ENCODE assay signal across 13 cellular contexts in genomic region chr1:14946011-14946359, GRCh38.
DNase-seq lines count a peak whose midpoint lies in the region; ATAC-seq and TF ChIP-seq lines count a peak whose summit lies in the region.
"Had no signal": no experiment of that assay in that cellular context is flagged by ENCODE, and none has a peak within 500 bp of the region (broad histone marks: within the 10 kb centered on the region; RNA-seq: fewer than 3 reads in every experiment).

No MANE protein-coding gene starts in this region.

- H2BK120ac ChIP-seq in mesendoderm (ENCODE audit: low read depth, low read length) = no peak overlapping the region

- no peak for TF ChIP-seq POLR2A in suprapubic skin (IDR thresholded peaks at IDR 0.05)

- DNase-seq in RWPE2 (ENCODE audit: low spot score) (no peak), endodermal cell (no peak), mesendoderm (no peak), suprapubic skin (ENCODE audit: low spot score in 2 of 2) (no peak), BE2C (no peak), NCI-H2081 (lab: John Stamatoyannopoulos, UW) (no peak), HuH-7.5 (ENCODE audit: low spot score) (no peak)
- DNase-seq in activated CD4-positive, CD25-positive, alpha-beta regulatory T cell treated with anti-CD3 and anti-CD28 coated beads, Interleukin-2, amount 50 U/mL, for 72 hours = no peak
- DNase-seq: activated CD4-positive, alpha-beta T cell treated with anti-CD3 and anti-CD28 coated beads, Interleukin-2, amount 50 U/mL, for 1 hour; activated naive CD4-positive, alpha-beta T cell treated with anti-CD3 and anti-CD28 coated beads for 36 hours; KBM-7; stimulated activated CD4-positive, alpha-beta T cell treated with anti-CD3 and anti-CD28 coated beads, Interleukin-2, amount 100 ng/mL, for 48 hours had no signal

- TF ChIP-seq CTCF in RWPE2 (IDR thresholded peaks at IDR 0.05; ENCODE audit: poor library complexity, severe bottlenecking) = no peak
- TF ChIP-seq CTCF in endodermal cell (conservative IDR thresholded peaks at IDR 0.05) = peak; percentile 43
- TF ChIP-seq CTCF in suprapubic skin (IDR thresholded peaks at IDR 0.05) = no peak
- TF ChIP-seq CTCF in BE2C (IDR thresholded peaks at IDR 0.05; ENCODE audit: low read depth, low read length) = no peak

- ATAC-seq in RWPE2 (ENCODE audit: low read depth) = no peak

- H3K9me3 Mint-ChIP-seq in endodermal cell = no peaks in the 10 kb centered on the region
- H3K9me3 Mint-ChIP-seq: activated naive CD4-positive, alpha-beta T cell treated with anti-CD3 and anti-CD28 coated beads for 36 hours had no signal

- TF ChIP-seq EP300 in suprapubic skin (IDR thresholded peaks at IDR 0.05) = no peak

- H3K4me3 ChIP-seq in RWPE2 (ENCODE audit: severe bottlenecking) (no peak overlapping the region), endodermal cell (ENCODE audit: low read length) (no peak overlapping the region), mesendoderm (ENCODE audit: low read length) (no peak overlapping the region), suprapubic skin (peak overlapping the region; percentile 26), BE2C (ENCODE audit: low read depth, low read length) (no peak overlapping the region)
- H3K4me3 ChIP-seq: testis had no signal

- peaks cover 21% of the 10 kb centered on the region for H3K4me1 Mint-ChIP-seq in endodermal cell

- no peak overlapping the region for H3K23ac ChIP-seq in mesendoderm (ENCODE audit: low read length)

- H3K9me3 ChIP-seq in RWPE2 (ENCODE audit: severe bottlenecking) (no peaks in the 10 kb centered on the region), endodermal cell (ENCODE audit: control insufficient read depth, low read length) (no peaks in the 10 kb centered on the region), suprapubic skin (no peaks in the 10 kb centered on the region), BE2C (no peaks in the 10 kb centered on the region)
- H3K9me3 ChIP-seq: testis had no signal

- H3K18ac ChIP-seq in mesendoderm (ENCODE audit: low read length) = no peak overlapping the region

- no peaks in the 10 kb centered on the region for H3K36me3 Mint-ChIP-seq in endodermal cell (ENCODE audit: low read depth)

- H3K4ac ChIP-seq in mesendoderm (ENCODE audit: low read depth, low read length) = no peak overlapping the region

- H3K79me2 ChIP-seq in mesendoderm (ENCODE audit: control insufficient read depth, insufficient read depth, low read length) = peaks cover 10% of the 10 kb centered on the region

- no peak overlapping the region for H3K4me3 Mint-ChIP-seq in endodermal cell
- H3K4me3 Mint-ChIP-seq: activated naive CD4-positive, alpha-beta T cell treated with anti-CD3 and anti-CD28 coated beads for 36 hours had no signal

- H2AK5ac ChIP-seq in mesendoderm (ENCODE audit: low read length) = no peak overlapping the region

- H4K8ac ChIP-seq in mesendoderm (ENCODE audit: low read depth, low read length) = no peak overlapping the region

- no peak overlapping the region for H2BK15ac ChIP-seq in mesendoderm (replicated peaks; ENCODE audit: low read depth)

- H2BK5ac ChIP-seq in mesendoderm (ENCODE audit: low read length) = peak overlapping the region; percentile 55

- peaks cover 25% of the 10 kb centered on the region for H3K79me1 ChIP-seq in mesendoderm (ENCODE audit: low read length)

- H3K9ac ChIP-seq in endodermal cell (ENCODE audit: extremely low read depth, low read length, poor library complexity, severe bottlenecking) = no peak overlapping the region
- no peak overlapping the region for H3K9ac ChIP-seq in mesendoderm (ENCODE audit: low read length)

- WGBS in endodermal cell (ENCODE audit: insufficient coverage in 1 of 2, insufficient read length in 1 of 2), 2 experiments = 93 to 95% methylated on average over 4 of the region's 4 CpGs
- no CpG with 5 or more reads among the region's 4 CpGs for WGBS in mesendoderm (ENCODE audit: extremely low coverage, insufficient coverage, low lambda C conversion rate)
- 49% methylated on average over 4 of the region's 4 CpGs for WGBS in suprapubic skin

- peaks cover 15% of the 10 kb centered on the region for H3K4me1 ChIP-seq in RWPE2 (ENCODE audit: insufficient read depth, poor library complexity, severe bottlenecking)
- peaks cover 10% of the 10 kb centered on the region for H3K4me1 ChIP-seq in endodermal cell (ENCODE audit: control insufficient read depth, insufficient read depth, low read length)
- peaks cover 16% of the 10 kb centered on the region for H3K4me1 ChIP-seq in mesendoderm (ENCODE audit: control insufficient read depth, low read depth, low read length)
- H3K4me1 ChIP-seq in suprapubic skin = peaks cover 62% of the 10 kb centered on the region
- no peaks in the 10 kb centered on the region for H3K4me1 ChIP-seq in BE2C

- H3K36me3 ChIP-seq in RWPE2 (ENCODE audit: low read depth) (no peaks in the 10 kb centered on the region), endodermal cell (ENCODE audit: control insufficient read depth, insufficient read depth, low read length) (no peaks in the 10 kb centered on the region), mesendoderm (ENCODE audit: control insufficient read depth, insufficient read depth, low read length) (no peaks in the 10 kb centered on the region), suprapubic skin (no peaks in the 10 kb centered on the region), BE2C (no peaks in the 10 kb centered on the region)

- peak overlapping the region; percentile 73 for H3K56ac ChIP-seq in mesendoderm (ENCODE audit: low read length)

- H3K27me3 Mint-ChIP-seq in endodermal cell (ENCODE audit: insufficient read depth) = no peaks in the 10 kb centered on the region

- H3K27ac ChIP-seq in RWPE2 (ENCODE audit: poor library complexity, severe bottlenecking) (peak overlapping the region; percentile 36), endodermal cell (ENCODE audit: low read depth, low read length) (no peak overlapping the region), mesendoderm (ENCODE audit: low read depth, low read length) (no peak overlapping the region), suprapubic skin (peak overlapping the region; percentile 88)

- no peak overlapping the region for H3K27ac Mint-ChIP-seq in endodermal cell
- H3K27ac Mint-ChIP-seq: activated naive CD4-positive, alpha-beta T cell treated with anti-CD3 and anti-CD28 coated beads for 36 hours had no signal

- H3K27me3 ChIP-seq in RWPE2 (ENCODE audit: insufficient read depth, poor library complexity, severe bottlenecking) = no peaks in the 10 kb centered on the region
- no peaks in the 10 kb centered on the region for H3K27me3 ChIP-seq in endodermal cell (ENCODE audit: control insufficient read depth, insufficient read depth, low read length, poor library complexity, severe bottlenecking)
- H3K27me3 ChIP-seq in mesendoderm (ENCODE audit: insufficient read depth, low read length, poor library complexity) = no peaks in the 10 kb centered on the region
- no peaks in the 10 kb centered on the region for H3K27me3 ChIP-seq in suprapubic skin
- H3K27me3 ChIP-seq in BE2C = no peaks in the 10 kb centered on the region
- H3K27me3 ChIP-seq: testis had no signal

- H3K4me2 ChIP-seq in mesendoderm (ENCODE audit: low read length) = no peak overlapping the region

- H4K5ac ChIP-seq in mesendoderm (ENCODE audit: low read length) = no peak overlapping the region

Comparison
In these comparisons a context has a peak if more than half of its experiments do, and no peak if none do; other contexts are left out.
1. H3K27ac ChIP-seq: peak in RWPE2 (single experiment) and suprapubic skin (single experiment); none in endodermal cell (single experiment) and mesendoderm (single experiment).